ENCODE assay signal across 1 cellular context in the genomic region with DNA sequence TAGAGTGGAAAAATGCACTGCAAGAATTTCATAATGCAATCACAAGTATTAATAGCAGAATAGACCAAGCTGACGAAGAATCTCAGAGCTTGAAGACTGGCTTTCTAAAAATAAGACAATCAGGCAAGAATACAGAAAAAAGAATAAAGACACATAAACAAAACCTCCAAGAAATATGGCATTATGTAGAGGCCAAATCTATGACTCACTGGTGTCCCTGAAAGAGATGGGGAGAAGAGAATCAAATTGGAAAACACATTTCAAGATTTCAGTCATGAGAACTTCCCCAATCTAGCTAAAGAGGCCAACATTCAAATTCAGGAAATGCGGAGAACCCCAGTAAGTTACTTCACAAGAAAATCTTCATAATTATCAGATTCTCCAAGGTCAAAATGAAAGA.
TF ChIP-seq lines count a peak whose summit lies in the region.

No MANE protein-coding gene starts in this region.

TF ChIP-seq in IMR-90, 13 proteins besides CTCF, POLR2A, EP300 and RAD21 (continued from another document):
- no peak for TF ChIP-seq ELK1 (IDR thresholded peaks at IDR 0.05; ENCODE audit: borderline replicate concordance, low read depth, low read length)
TF ChIP-seq in IMR-90: peak in this region for 0.
